Comparison of ENCODE assay signal across 8 cellular contexts in genomic region chr22:49959782-49960158, GRCh38. TPM values are rescaled to one million over a fixed set of nuclear protein-coding genes. Genes with fewer than 3 reads are reported as not detected.
A peak's percentile ranks its signal among the peaks of the same experiment; 100 is the strongest.
DNase-seq lines count a peak whose midpoint lies in the region; ATAC-seq and TF ChIP-seq lines count a peak whose summit lies in the region.

No MANE protein-coding gene starts in this region.

- H3K36me3 ChIP-seq in NT2/D1 (ENCODE audit: insufficient read depth, insufficient read length, low read length) (peaks cover 23% of the 10 kb centered on the region), colonic mucosa (peaks cover 14% of the 10 kb centered on the region), mesodermal cell (ENCODE audit: control insufficient read depth, insufficient read depth, low read length) (peaks cover 23% of the 10 kb centered on the region), aorta (ENCODE audit: control insufficient read depth in 1 of 2, insufficient read depth in 2 of 2, low read length in 1 of 2) (peaks cover 0 to 3% of the 10 kb centered on the region in 2 donors)

- peak overlapping the region; percentile 41 for H3K4me3 ChIP-seq in AG09309 (ENCODE audit: control insufficient read depth, low read depth, low read length)
- peak overlapping the region; percentile 57 for H3K4me3 ChIP-seq in NT2/D1 (ENCODE audit: insufficient read length, low read depth)
- H3K4me3 ChIP-seq in colonic mucosa: peak overlapping the region; percentile 62
- peak overlapping the region; percentile 45 for H3K4me3 ChIP-seq in mesodermal cell (ENCODE audit: extremely low read depth, insufficient read depth, low read length, poor library complexity, severe bottlenecking)
- peak overlapping the region in 1 of 2 donors; percentile 19 for H3K4me3 ChIP-seq in aorta (ENCODE audit: low read length in 2 of 2)

- H3K9me3 ChIP-seq in NT2/D1 (ENCODE audit: insufficient read depth, low read length) (no peaks in the 10 kb centered on the region), colonic mucosa (no peaks in the 10 kb centered on the region), mesodermal cell (ENCODE audit: control insufficient read depth, low read length) (no peaks in the 10 kb centered on the region), aorta (ENCODE audit: control insufficient read depth, low read length) (no peaks in the 10 kb centered on the region)

- H3K27ac ChIP-seq in colonic mucosa (peak overlapping the region; percentile 96), mesodermal cell (ENCODE audit: low read depth, low read length, severe bottlenecking) (peak overlapping the region; percentile 91), aorta (ENCODE audit: low read depth in 1 of 2, low read length in 2 of 2) (peak overlapping the region in 1 of 2 donors; percentile 37)

- H3K9ac ChIP-seq in NT2/D1 (ENCODE audit: insufficient read length, low read depth): peak overlapping the region; percentile 76
- H3K9ac ChIP-seq in colonic mucosa (ENCODE audit: low read depth in 2 of 2, low read length in 2 of 2): peak overlapping the region; percentile 94 to 95

- intact Hi-C loops in colonic mucosa (cut with DNase I) (no loop called here), aorta (cut with DNase I) (loop anchor here (2.0 to 10.0 kb wide), 2 partner anchors 23 to 245 kb away; partner anchors contain the start of gene SELENOO (in 1 of the 2))

- H3K27me3 ChIP-seq in NT2/D1 (ENCODE audit: insufficient read depth, insufficient read length) (peaks cover 3% of the 10 kb centered on the region), colonic mucosa (no peaks in the 10 kb centered on the region), aorta (ENCODE audit: control insufficient read depth in 1 of 2, insufficient read depth in 2 of 2, low read length in 1 of 2) (no peaks in the 10 kb centered on the region)

- WGBS in mesodermal cell (ENCODE audit: insufficient coverage in 2 of 2), 2 experiments: 18 to 19% methylated on average over 21 of the region's 21 CpGs
- 13 to 15% methylated on average over 20 to 21 of the region's 21 CpGs for WGBS in aorta, 2 donors

- H3K4me1 ChIP-seq in NT2/D1 (ENCODE audit: insufficient read depth, insufficient read length) (peaks cover 11% of the 10 kb centered on the region), colonic mucosa (peaks cover 18% of the 10 kb centered on the region), mesodermal cell (ENCODE audit: control insufficient read depth, insufficient read depth, low read length, poor library complexity, severe bottlenecking) (peaks cover 19% of the 10 kb centered on the region), aorta (ENCODE audit: control insufficient read depth in 1 of 2, insufficient read depth in 2 of 2, low read length in 2 of 2) (no peaks in the 10 kb centered on the region)

- DNase-seq in AG09309 (ENCODE audit: low read depth): no peak
- no peak for DNase-seq in NT2/D1 (ENCODE audit: low read depth, low spot score)
- DNase-seq in colonic mucosa: peak; percentile 68
- peak in 1 of 2 donors; percentile 63 for DNase-seq in aorta
- DNase-seq in middle frontal gyrus (ENCODE audit: extremely low spot score, low spot score): no peak
- DNase-seq in NCI-H2081 (lab: John Stamatoyannopoulos, UW): no peak

- ATAC-seq in GM21526 (IDR thresholded peaks at IDR 0.05; ENCODE audit: low FRiP score, unreplicated experiment) (peak; percentile 9), aorta (ENCODE audit: low FRiP score) (peak; percentile 10)

- TF ChIP-seq CTCF in AG09309 (IDR thresholded peaks at IDR 0.05; ENCODE audit: control insufficient read depth, insufficient read depth, low read depth, low read length, missing control alignments) (no peak), colonic mucosa (IDR thresholded peaks at IDR 0.05) (no peak)

RNA-seq across cellular contexts. Expression of gene PIM3, which starts 0.8 kb away (rescaled TPM):
- total RNA-seq in colonic mucosa (10 to 100 TPM; 65.6 to 74.4 TPM), aorta (10 to 100 TPM; 41.4 to 74.9 TPM)
- polyA plus RNA-seq in mesodermal cell (2013, experiment 1 of 2): 33.9 TPM
- 25.2 TPM for polyA plus RNA-seq in mesodermal cell (2013, experiment 2 of 2)
- polyA plus RNA-seq in aorta: 10 to 100 TPM; 11.0 to 16.0 TPM

RNA-seq across cellular contexts. Expression of gene CRELD2, which starts 41.3 kb away (rescaled TPM):
- 100 to 1,000 TPM in 1 of 2 donors, 10 to 100 TPM in 1; 43.6 to 133 TPM for total RNA-seq in colonic mucosa
- 36.2 TPM for polyA plus RNA-seq in mesodermal cell (2013, experiment 1 of 2)
- 30.3 TPM for polyA plus RNA-seq in mesodermal cell (2013, experiment 2 of 2)
- 10 to 100 TPM; 31.2 to 41.6 TPM for total RNA-seq in aorta
- 10 to 100 TPM; 12.6 to 43.5 TPM for polyA plus RNA-seq in aorta

RNA-seq across cellular contexts. Expression of gene ALG12, which starts 41.5 kb away (rescaled TPM):
- total RNA-seq in colonic mucosa: 10 to 100 TPM; 17.8 to 43.5 TPM
- 16.7 TPM for polyA plus RNA-seq in mesodermal cell (2013, experiment 1 of 2)
- polyA plus RNA-seq in mesodermal cell (2013, experiment 2 of 2): 12.9 TPM
- total RNA-seq in aorta: 10 to 100 TPM; 13.7 to 18.7 TPM
- polyA plus RNA-seq in aorta: 10 to 100 TPM in 1 of 2 donors, 1 to 10 TPM in 1; 3.0 to 13.4 TPM

RNA-seq across cellular contexts. Expression of gene IL17REL, which starts 52.8 kb away (rescaled TPM):
- under 1 TPM; 0.11 to 0.22 TPM for total RNA-seq in colonic mucosa
- not detected for polyA plus RNA-seq in mesodermal cell (2013, experiment 1 of 2)
- polyA plus RNA-seq in mesodermal cell (2013, experiment 2 of 2): not detected
- total RNA-seq in aorta: not detected
- polyA plus RNA-seq in aorta: under 1 TPM in 1 of 2 donors, not detected in 1; 0.05 TPM
